ENCODE assay signal across 8 cellular contexts in genomic region chr6:62283828-62284411, GRCh38. TPM values are rescaled to one million over a fixed set of nuclear protein-coding genes. Genes with fewer than 3 reads are reported as not detected.
A peak's percentile ranks its signal among the peaks of the same experiment; 100 is the strongest.
DNase-seq lines count a peak whose midpoint lies in the region; ATAC-seq, FAIRE-seq and TF ChIP-seq lines count a peak whose summit lies in the region.

No MANE protein-coding gene starts in this region.

- no peaks in the 10 kb centered on the region for H3K4me1 ChIP-seq in GM23248 (ENCODE audit: insufficient read depth)
- peaks cover 3 to 9% of the 10 kb centered on the region in 2 donors for H3K4me1 ChIP-seq in thoracic aorta (ENCODE audit: control insufficient read depth in 1 of 2, low read depth in 2 of 2)

- CTCF ChIA-PET in RWPE1 (lab: Yijun Ruan, JAX) = interaction anchor here (0.7 to 1.0 kb wide), 2 partner anchors 26 to 241 kb away, joined by 3 to 4 read pairs; no protein-coding TSS in a partner anchor

- H3K9ac ChIP-seq in GM23248 = no peak overlapping the region

- ATAC-seq in thoracic aorta (ENCODE audit: insufficient number of reproducible peaks, low FRiP score, low read depth) (no peak), GM21737 (IDR thresholded peaks at IDR 0.05; ENCODE audit: unreplicated experiment) (no peak), GM21576 (IDR thresholded peaks at IDR 0.05; ENCODE audit: unreplicated experiment) (no peak)

- no peak overlapping the region for H3K4me2 ChIP-seq in GM23248 (ENCODE audit: unreplicated experiment)

- FAIRE-seq in A204.1 (lab: Jason Lieb, UNC) = peak; percentile 65

- H3F3A ChIP-seq in GM23248 (ENCODE audit: insufficient read depth) = no peaks in the 10 kb centered on the region

- peak; percentile 56 for TF ChIP-seq CTCF in RWPE1 (conservative IDR thresholded peaks at IDR 0.05; ENCODE audit: low read depth)
- TF ChIP-seq CTCF in thoracic aorta (IDR thresholded peaks at IDR 0.05) = peak; percentile 30

- H3K9me3 ChIP-seq in GM23248 (ENCODE audit: low read depth) (no peaks in the 10 kb centered on the region), thoracic aorta (no peaks in the 10 kb centered on the region)

- H3K27me3 ChIP-seq in GM23248 (replicated peaks; ENCODE audit: insufficient read depth) = peaks cover 9% of the 10 kb centered on the region
- no peaks in the 10 kb centered on the region for H3K27me3 ChIP-seq in thoracic aorta (replicated peaks; ENCODE audit: insufficient read depth)

- WGBS in GM23248 (ENCODE audit: low coverage in 1 of 2, low lambda C conversion rate in 2 of 2, missing lambda C conversion rate in 2 of 2), 2 experiments = 50% methylated on average over 2 of the region's 2 CpGs

- no peak overlapping the region for H3K4me3 ChIP-seq in GM23248
- no peak overlapping the region for H3K4me3 ChIP-seq in thoracic aorta

- H3K27ac ChIP-seq in GM23248 = no peak overlapping the region
- H3K27ac ChIP-seq in RWPE1 = no peak overlapping the region
- H3K27ac ChIP-seq in thoracic aorta = no peak overlapping the region

- POLR2A ChIA-PET in RWPE1 (lab: Yijun Ruan, JAX; ENCODE audit: low non-redundant PET) = no interaction called here

- no peaks in the 10 kb centered on the region for H3K9me2 ChIP-seq in GM23248 (ENCODE audit: insufficient read depth)

- in situ Hi-C loops in GM23248 (cut with MboI) = no loop called here

- no peaks in the 10 kb centered on the region for H4K20me1 ChIP-seq in GM23248 (ENCODE audit: insufficient read depth)

- H3K79me2 ChIP-seq in GM23248 (ENCODE audit: insufficient read depth) = no peaks in the 10 kb centered on the region

- no peaks in the 10 kb centered on the region for H3K36me3 ChIP-seq in GM23248 (ENCODE audit: low read depth)
- H3K36me3 ChIP-seq in thoracic aorta = no peaks in the 10 kb centered on the region

- H2AFZ ChIP-seq in GM23248 = no peak overlapping the region

- peak; percentile 26 for DNase-seq in GM23248
- no peak for DNase-seq in RWPE1 (ENCODE audit: low spot score)
- DNase-seq in glomerular visceral epithelial cell (ENCODE audit: extremely low spot score) = peak; percentile 8
- no peak for DNase-seq in thoracic aorta (ENCODE audit: low spot score)
- no peak for DNase-seq in GF-D8 (lab: John Stamatoyannopoulos, UW)

RNA-seq across cellular contexts. Expression of gene KHDRBS2, which starts 2.1 kb away (rescaled TPM):
- total RNA-seq in GM23248 (2014; rRNA removed; shearing (Covaris generic)) = not detected in 2 replicates
- polyA plus RNA-seq in GM23248 (2016; fragmentation: Nextera tagmentation; extraction: Ambion mirVana) = not detected in 2 replicates
- total RNA-seq in thoracic aorta = under 1 TPM in 1 of 2 donors, not detected in 1; 0.54 TPM

Comparison
In these comparisons a context has a peak if more than half of its experiments do, and no peak if none do; other contexts are left out.
1. DNase-seq: peak in GM23248 (single experiment) and glomerular visceral epithelial cell (single experiment); none in RWPE1 (single experiment), thoracic aorta (single experiment) and GF-D8 (single experiment).